ENCODE assay signal across 8 cellular contexts in genomic region chr15:75043509-75044257, GRCh38. TPM values are rescaled to one million over a fixed set of nuclear protein-coding genes. Genes with fewer than 3 reads are reported as not detected.
DNase-seq lines count a peak whose midpoint lies in the region; ATAC-seq, FAIRE-seq and TF ChIP-seq lines count a peak whose summit lies in the region.

No MANE protein-coding gene starts in this region.

- no peak for TF ChIP-seq CTCF in CD4-positive, alpha-beta T cell (IDR thresholded peaks at IDR 0.05)
- TF ChIP-seq CTCF in SK-N-SH (IDR thresholded peaks at IDR 0.05) = peak; percentile 36

- no peaks in the 10 kb centered on the region for H3K9me3 ChIP-seq in CD4-positive, alpha-beta T cell (ENCODE audit: control insufficient read depth, low read length)
- H3K9me3 ChIP-seq in SK-N-SH = no peaks in the 10 kb centered on the region

- no peaks in the 10 kb centered on the region for H3K36me3 ChIP-seq in SK-N-SH (replicated peaks in 1 of 2; ENCODE audit: control insufficient read depth in 1 of 2, insufficient read depth in 2 of 2, low read length in 1 of 2)

- ATAC-seq in CD4-positive, alpha-beta T cell (ENCODE audit: poor library complexity) = no peak
- ATAC-seq in HG03159 (IDR thresholded peaks at IDR 0.05; ENCODE audit: unreplicated experiment) = peak; percentile 20

- peak overlapping the region; percentile 39 for H3K27ac Mint-ChIP-seq in CD4-positive, alpha-beta T cell

- no peaks in the 10 kb centered on the region for H3K27me3 Mint-ChIP-seq in CD4-positive, alpha-beta T cell

- peak; percentile 52 for TF ChIP-seq POLR2A in GM19099 (IDR thresholded peaks at IDR 0.05; ENCODE audit: extremely low read depth, insufficient read length, low read depth)

- no peaks in the 10 kb centered on the region for H3K9me2 ChIP-seq in SK-N-SH

- TF ChIP-seq RAD21 in SK-N-SH (IDR thresholded peaks at IDR 0.05; ENCODE audit: low read length) = peak; percentile 31; the same call in 1 of the 2 replicates

- DNase-seq in CD4-positive, alpha-beta T cell = no peak
- DNase-seq in SK-N-SH (no peak), epithelial cell of prostate (ENCODE audit: low read depth, low spot score) (no peak), mucosa of gallbladder (ENCODE audit: low spot score) (peak; percentile 95), urothelium cell line (ENCODE audit: low spot score) (peak; percentile 67), DMS114 treated with DMSO at 0.1 percent for 48 hours (lab: John Stamatoyannopoulos, UW; ENCODE audit: unreplicated experiment) (no peak)

- no peak overlapping the region for H3K4me3 ChIP-seq in SK-N-SH (ENCODE audit: low read depth in 2 of 2, low read length in 1 of 2)

- H3K27ac ChIP-seq in CD4-positive, alpha-beta T cell (ENCODE audit: low read depth, low read length) = no peak overlapping the region
- peak overlapping the region; percentile 54 to 58; a peak in 2 of 4 replicates for H3K27ac ChIP-seq in SK-N-SH (ENCODE audit: low read depth in 2 of 2, low read length in 1 of 2)
- H3K27ac ChIP-seq in epithelial cell of prostate = peak overlapping the region; percentile 40

- peaks cover 18% of the 10 kb centered on the region for H3K36me3 Mint-ChIP-seq in CD4-positive, alpha-beta T cell (ENCODE audit: low read depth)

- no peak overlapping the region for H3K9ac ChIP-seq in SK-N-SH

- CTCF ChIA-PET in CD4-positive, alpha-beta T cell (lab: Charles Lee) = interaction anchor here (0.9 to 1.1 kb wide), 2 partner anchors 14 to 158 kb away, joined by 4 to 7 read pairs; partner anchors contain the start of gene C15orf39
- CTCF ChIA-PET in SK-N-SH (lab: Yijun Ruan, JAX) = interaction anchor here (1.0 to 3.6 kb wide), 10 partner anchors 8 to 264 kb away, joined by 3 to 21 read pairs (median 3); partner anchors contain the start of gene C15orf39

- no peak overlapping the region for H3K4me3 Mint-ChIP-seq in CD4-positive, alpha-beta T cell

- H3F3A ChIP-seq in SK-N-SH (replicated peaks; ENCODE audit: insufficient read depth) = peaks cover 8% of the 10 kb centered on the region

- intact Hi-C loops in CD4-positive, alpha-beta T cell (cut with DNase I, micrococcal nuclease) = no loop called here

- no peak for FAIRE-seq in urothelium cell line (lab: Jason Lieb, UNC)

- POLR2A ChIA-PET in CD4-positive, alpha-beta T cell (lab: Charles Lee) = interaction anchor here (1.3 kb wide), 1 partner anchor 160 kb away, joined by 4 read pairs; no protein-coding TSS in a partner anchor
- POLR2A ChIA-PET in SK-N-SH (lab: Yijun Ruan, JAX) = interaction anchor here (0.9 to 1.1 kb wide), 2 partner anchors 158 to 160 kb away, joined by 3 to 4 read pairs; partner anchors contain the start of gene C15orf39

- no peaks in the 10 kb centered on the region for H4K20me1 ChIP-seq in SK-N-SH (ENCODE audit: insufficient read depth)

- no peaks in the 10 kb centered on the region for H3K9me3 Mint-ChIP-seq in CD4-positive, alpha-beta T cell

- no peaks in the 10 kb centered on the region for H3K27me3 ChIP-seq in CD4-positive, alpha-beta T cell (ENCODE audit: control insufficient read depth, insufficient read depth, low read length)
- no peaks in the 10 kb centered on the region for H3K27me3 ChIP-seq in SK-N-SH (ENCODE audit: insufficient read depth)

- WGBS in SK-N-SH (ENCODE audit: low lambda C conversion rate) = 87% methylated on average over 14 of the region's 20 CpGs

- no peaks in the 10 kb centered on the region for H3K79me2 ChIP-seq in SK-N-SH (ENCODE audit: insufficient read depth)

- no peak for TF ChIP-seq EP300 in SK-N-SH (IDR thresholded peaks at IDR 0.05; ENCODE audit: borderline replicate concordance in 1 of 2, low read depth in 1 of 2, low read length in 1 of 2)

- H3K4me2 ChIP-seq in SK-N-SH = no peak overlapping the region

- peaks cover 19 to 39% of the 10 kb centered on the region in 2 experiments; a peak in 3 of 4 replicates for H3K4me1 ChIP-seq in SK-N-SH (ENCODE audit: control insufficient read depth in 1 of 2, insufficient read depth in 2 of 2, low read depth in 1 of 2, low read length in 1 of 2)

- no peak overlapping the region for H2AFZ ChIP-seq in SK-N-SH (ENCODE audit: low read depth)

- H3K4me1 Mint-ChIP-seq in CD4-positive, alpha-beta T cell (ENCODE audit: low read depth) = peaks cover 20% of the 10 kb centered on the region

TF ChIP-seq in SK-N-SH, 30 proteins besides CTCF, POLR2A, EP300 and RAD21:
- TF ChIP-seq SMC3 (IDR thresholded peaks at IDR 0.05; ENCODE audit: low read depth, low read length) = no peak
- peak; percentile 52 for TF ChIP-seq NFIC (IDR thresholded peaks at IDR 0.05; ENCODE audit: borderline replicate concordance)
- TF ChIP-seq USF1 (IDR thresholded peaks at IDR 0.05; ENCODE audit: borderline replicate concordance, low read depth) = 0 out of 2 replicates have a peak, but pooled peaks have one; percentile 50
- no peak for TF ChIP-seq IRF3 (IDR thresholded peaks at IDR 0.05; ENCODE audit: low read depth, low read length)

RNA-seq across cellular contexts. Expression of gene PPCDC, which starts 20.3 kb away (rescaled TPM):
- total RNA-seq in CD4-positive, alpha-beta T cell = 1 to 10 TPM; 5.5 to 5.8 TPM
- 19.8 and 20.7 TPM in 2 replicates for polyA plus RNA-seq in SK-N-SH (2012; rRNA removed)
- polyA plus RNA-seq in SK-N-SH (2012; cell fraction: cytosol; rRNA removed) = 8.5 and 11.6 TPM in 2 replicates
- 20.1 and 21.1 TPM in 2 replicates for polyA plus RNA-seq in SK-N-SH (2012; cell fraction: nucleus; rRNA removed)
- total RNA-seq in mucosa of gallbladder = 17.3 TPM

RNA-seq across cellular contexts. Expression of gene SCAMP5, which starts 48.3 kb away (rescaled TPM):
- total RNA-seq in CD4-positive, alpha-beta T cell = 1 to 10 TPM; 5.7 to 6.4 TPM
- polyA plus RNA-seq in SK-N-SH (2012; rRNA removed) = 27.9 and 32.7 TPM in 2 replicates
- 17.4 and 22.3 TPM in 2 replicates for polyA plus RNA-seq in SK-N-SH (2012; cell fraction: cytosol; rRNA removed)
- polyA plus RNA-seq in SK-N-SH (2012; cell fraction: nucleus; rRNA removed) = 40.8 and 49.0 TPM in 2 replicates
- 57.2 TPM for total RNA-seq in mucosa of gallbladder

Comparison
In these comparisons a context has a peak if more than half of its experiments do, and no peak if none do; other contexts are left out.
1. DNase-seq: peak in mucosa of gallbladder (single experiment) and urothelium cell line (single experiment); none in CD4-positive, alpha-beta T cell (0 of 10), SK-N-SH (single experiment), epithelial cell of prostate (single experiment) and DMS114 treated with DMSO at 0.1 percent for 48 hours (single experiment).